In the genomic region with DNA sequence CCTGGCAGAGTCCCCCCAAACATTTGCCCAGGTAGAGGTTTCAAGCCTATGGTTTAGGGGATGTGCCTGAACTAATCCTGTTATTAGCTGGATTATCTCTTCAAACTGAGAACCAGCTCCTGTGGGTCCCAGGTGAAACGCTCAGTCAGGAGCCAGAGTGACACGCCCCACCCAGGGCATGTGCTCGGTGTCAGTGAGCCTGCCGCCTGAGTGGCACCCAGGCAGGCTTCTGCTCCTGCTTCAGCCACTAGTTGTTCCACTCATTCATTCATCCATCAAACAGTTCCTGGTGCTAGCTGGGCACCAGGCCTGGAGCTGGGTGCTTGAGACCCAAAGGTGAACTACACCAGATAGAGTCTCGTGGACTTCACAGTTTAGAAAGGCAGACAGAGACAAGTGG, we compare ENCODE assay signal across 24 cellular contexts.
"Had no signal": no experiment of that assay in that cellular context is flagged by ENCODE, and none has a peak within 500 bp of the region (broad histone marks: within the 10 kb centered on the region; RNA-seq: fewer than 3 reads in every experiment).

No MANE protein-coding gene starts in this region.

- H3K9me3 ChIP-seq: pancreas, prostate gland, thyroid gland, vagina had no signal

- H3K4me1 ChIP-seq: pancreas, prostate gland, right lobe of liver, sigmoid colon, stomach, thyroid gland, tibial nerve, upper lobe of left lung, vagina had no signal

- H3K27ac ChIP-seq: pancreas, prostate gland, right lobe of liver, sigmoid colon, stomach, thoracic aorta, thyroid gland, tibial nerve, upper lobe of left lung, vagina had no signal

- DNase-seq: naive thymus-derived CD8-positive, alpha-beta T cell; nephron progenitor cell; occipital lobe; pancreas; retina; right cardiac atrium; right lobe of liver; sigmoid colon; small intestine; stimulated activated CD4-positive, alpha-beta T cell treated with anti-CD3 and anti-CD28 coated beads, Interleukin-15, amount 100 ng/mL, for 24 hours; stimulated activated CD4-positive, alpha-beta T cell treated with anti-CD3 and anti-CD28 coated beads, Interleukin-2, amount 100 ng/mL, for 24 hours; stimulated activated CD4-positive, alpha-beta T cell treated with anti-CD3 and anti-CD28 coated beads, Interleukin-2, amount 100 ng/mL, for 48 hours; stimulated activated CD4-positive, alpha-beta T cell treated with anti-CD3 and anti-CD28 coated beads, Interleukin-4, amount 100 ng/mL, for 24 hours; stimulated activated naive B cell treated with anti-CD40 and anti-IgM and Interleukin-4, amounts not matched to agents 10 μg/mL and 1 μg/mL and 100 μg/mL, for 72 hours; stimulated activated naive CD4-positive, alpha-beta T cell treated with Interleukin-2 at 50 U/mL for 16 hours; stomach; thyroid gland; trophoblast cell had no signal

- H3K4me3 ChIP-seq: pancreas, prostate gland, right lobe of liver, sigmoid colon, stomach, thoracic aorta, thyroid gland, tibial nerve, upper lobe of left lung, vagina had no signal

- H3K36me3 ChIP-seq: pancreas, prostate gland, right lobe of liver, sigmoid colon, stomach, thoracic aorta, thyroid gland, tibial nerve, upper lobe of left lung, vagina had no signal

- H3K27me3 ChIP-seq: pancreas, right lobe of liver, thyroid gland, tibial nerve, upper lobe of left lung, vagina had no signal

- ATAC-seq: naive thymus-derived CD8-positive, alpha-beta T cell; pancreas; right cardiac atrium; stimulated activated effector memory CD8-positive, alpha-beta T cell treated with anti-CD3 and anti-CD28 coated beads, Interleukin-12 subunit alpha, Interleukin-12 subunit beta, amount 100 ng/mL, for 72 hours; stimulated activated naive B cell treated with anti-CD40 and anti-IgM and Interleukin-4, amounts not matched to agents 10 μg/mL and 1 μg/mL and 100 μg/mL, for 72 hours had no signal
